Comparison of ENCODE assay signal across 16 cellular contexts in genomic region chr16:89623511-89624232, GRCh38. TPM values are rescaled to one million over a fixed set of nuclear protein-coding genes. Genes with fewer than 3 reads are reported as not detected.
DNase-seq lines count a peak whose midpoint lies in the region; ATAC-seq, FAIRE-seq and TF ChIP-seq lines count a peak whose summit lies in the region.
"Had no signal": no experiment of that assay in that cellular context is flagged by ENCODE, and none has a peak within 500 bp of the region (broad histone marks: within the 10 kb centered on the region; RNA-seq: fewer than 3 reads in every experiment).

No MANE protein-coding gene starts in this region.

- peak overlapping the region; percentile 72 for H2AFZ ChIP-seq in astrocyte (ENCODE audit: low read depth, low read length)

- H3K9ac ChIP-seq in astrocyte (ENCODE audit: low read length), result no peak overlapping the region

- peaks cover 7% of the 10 kb centered on the region for H3K4me1 Mint-ChIP-seq in astrocyte (ENCODE audit: low read depth, unreplicated experiment)
- peaks cover 0 to 6% (median 2%) of the 10 kb centered on the region in 4 donors for H3K4me1 Mint-ChIP-seq in naive thymus-derived CD8-positive, alpha-beta T cell
- H3K4me1 Mint-ChIP-seq: central memory CD8-positive, alpha-beta T cell; IgD-negative memory B cell had no signal

- intact Hi-C loops in left ventricle myocardium inferior (cut with micrococcal nuclease), result no loop called here

- H3K4me3 ChIP-seq in astrocyte (ENCODE audit: insufficient read depth, low read depth, low read length) (no peak overlapping the region), left ventricle myocardium inferior (no peak overlapping the region)
- H3K4me3 ChIP-seq: sigmoid colon had no signal

- H3K36me3 ChIP-seq in astrocyte (ENCODE audit: insufficient read depth, low read length), result no peaks in the 10 kb centered on the region
- H3K36me3 ChIP-seq in left ventricle myocardium inferior, result no peaks in the 10 kb centered on the region
- H3K36me3 ChIP-seq: sigmoid colon had no signal

- H3K9me3 Mint-ChIP-seq in astrocyte (ENCODE audit: unreplicated experiment), result no peaks in the 10 kb centered on the region
- no peaks in the 10 kb centered on the region for H3K9me3 Mint-ChIP-seq in naive thymus-derived CD8-positive, alpha-beta T cell
- H3K9me3 Mint-ChIP-seq: central memory CD8-positive, alpha-beta T cell; IgD-negative memory B cell had no signal

- peak overlapping the region; percentile 10 for H3K27ac Mint-ChIP-seq in astrocyte (ENCODE audit: unreplicated experiment)
- no peak overlapping the region for H3K27ac Mint-ChIP-seq in naive thymus-derived CD8-positive, alpha-beta T cell
- H3K27ac Mint-ChIP-seq: IgD-negative memory B cell had no signal

- H3K4me1 ChIP-seq in astrocyte (ENCODE audit: insufficient read depth, low read length) (peaks cover 6% of the 10 kb centered on the region), left ventricle myocardium inferior (peaks cover 7% of the 10 kb centered on the region)

- H3K36me3 Mint-ChIP-seq in astrocyte (ENCODE audit: low read depth, unreplicated experiment), result no peaks in the 10 kb centered on the region
- H3K36me3 Mint-ChIP-seq in naive thymus-derived CD8-positive, alpha-beta T cell, result no peaks in the 10 kb centered on the region
- H3K36me3 Mint-ChIP-seq: IgD-negative memory B cell had no signal

- DNase-seq in GM03348 (ENCODE audit: low spot score) (peak; percentile 53), astrocyte (ENCODE audit: low read depth) (no peak), left ventricle myocardium inferior (no peak), retina (peak; percentile 58), NCI-H2227 (lab: John Stamatoyannopoulos, UW; ENCODE audit: unreplicated experiment) (no peak), kidney glomerular epithelial cell (lab: John Stamatoyannopoulos, UW) (no peak), A172 (ENCODE audit: low spot score) (no peak)
- DNase-seq in naive thymus-derived CD8-positive, alpha-beta T cell, result no peak
- DNase-seq: erythroblast, GDM1, NCI-H1436, NCI-H524 treated with DMSO at 0.1 percent for 48 hours, SIG-M5, sigmoid colon had no signal

- peak overlapping the region; percentile 50 for H3K4me2 ChIP-seq in astrocyte (ENCODE audit: low read length)

- peaks cover 25% of the 10 kb centered on the region for H3K27me3 Mint-ChIP-seq in astrocyte (ENCODE audit: low read depth, unreplicated experiment)
- H3K27me3 Mint-ChIP-seq in naive thymus-derived CD8-positive, alpha-beta T cell, result peaks cover 6 to 30% (median 16%) of the 10 kb centered on the region in 5 donors

- FAIRE-seq in astrocyte (lab: Jason Lieb, UNC), result no peak

- H3K9me3 ChIP-seq in astrocyte (ENCODE audit: insufficient read depth, low read depth, low read length) (no peaks in the 10 kb centered on the region), left ventricle myocardium inferior (replicated peaks) (no peaks in the 10 kb centered on the region)
- H3K9me3 ChIP-seq: sigmoid colon had no signal

- peaks cover 23% of the 10 kb centered on the region for H3K27me3 ChIP-seq in astrocyte (ENCODE audit: insufficient read depth, low read length)
- H3K27me3 ChIP-seq in left ventricle myocardium inferior (ENCODE audit: low read depth), result peaks cover 67% of the 10 kb centered on the region

- TF ChIP-seq CTCF in astrocyte (IDR thresholded peaks at IDR 0.05; ENCODE audit: insufficient read depth, low read depth, low read length) (no peak), left ventricle myocardium inferior (IDR thresholded peaks at IDR 0.05; ENCODE audit: borderline replicate concordance) (no peak)

- H3K4me3 Mint-ChIP-seq in astrocyte (ENCODE audit: unreplicated experiment), result no peak overlapping the region
- H3K4me3 Mint-ChIP-seq in naive thymus-derived CD8-positive, alpha-beta T cell, result no peak overlapping the region
- H3K4me3 Mint-ChIP-seq: central memory CD8-positive, alpha-beta T cell; IgD-negative memory B cell had no signal

- no peak for ATAC-seq in naive thymus-derived CD8-positive, alpha-beta T cell

- no peaks in the 10 kb centered on the region for H4K20me1 ChIP-seq in astrocyte (ENCODE audit: insufficient read depth, low read length)

- H3K27ac ChIP-seq in astrocyte (ENCODE audit: low read depth, low read length) (no peak overlapping the region), left ventricle myocardium inferior (replicated peaks) (peak overlapping the region; percentile 32)

- POLR2A ChIA-PET in naive thymus-derived CD8-positive, alpha-beta T cell (lab: Charles Lee), result no interaction called here

- no peaks in the 10 kb centered on the region for H3K79me2 ChIP-seq in astrocyte (ENCODE audit: insufficient read depth, low read length)

RNA-seq across cellular contexts. Expression of gene DPEP1, which starts 10.2 kb away (rescaled TPM):
- total RNA-seq in astrocyte, result 0.11 and 0.22 TPM in 2 replicates
- total RNA-seq in left ventricle myocardium inferior, result not detected
- not detected for total RNA-seq in naive thymus-derived CD8-positive, alpha-beta T cell
- polyA plus RNA-seq in naive thymus-derived CD8-positive, alpha-beta T cell, result not detected
- total RNA-seq in A172 (2014; rRNA removed; shearing (Covaris generic)), result 0.43 and 1.2 TPM in 2 replicates
- total RNA-seq: sigmoid colon had no signal
- polyA plus RNA-seq: IgD-negative memory B cell had no signal

RNA-seq across cellular contexts. Expression of gene CHMP1A, which starts 33.8 kb away (rescaled TPM):
- total RNA-seq in astrocyte (84.2 and 85.7 TPM in 2 replicates), left ventricle myocardium inferior (37.3 TPM)
- total RNA-seq in naive thymus-derived CD8-positive, alpha-beta T cell, result 10 to 100 TPM; 75.3 to 75.4 TPM
- 10 to 100 TPM; 48.9 to 58.3 (median 52.7) TPM for polyA plus RNA-seq in naive thymus-derived CD8-positive, alpha-beta T cell
- 83.6 and 105 TPM in 2 replicates for total RNA-seq in A172 (2014; rRNA removed; shearing (Covaris generic))

RNA-seq across cellular contexts. Expression of gene SPATA33, which starts 34.0 kb away (rescaled TPM):
- total RNA-seq in astrocyte (11.8 and 12.3 TPM in 2 replicates), left ventricle myocardium inferior (3.6 TPM)
- 1 to 10 TPM; 6.2 to 7.7 TPM for total RNA-seq in naive thymus-derived CD8-positive, alpha-beta T cell
- 1 to 10 TPM; 1.7 to 3.0 (median 2.3) TPM for polyA plus RNA-seq in naive thymus-derived CD8-positive, alpha-beta T cell
- total RNA-seq in A172 (2014; rRNA removed; shearing (Covaris generic)), result 8.5 and 12.4 TPM in 2 replicates

RNA-seq across cellular contexts. Expression of gene CPNE7, which starts 48.1 kb away (rescaled TPM):
- 6.7 and 7.5 TPM in 2 replicates for total RNA-seq in astrocyte
- total RNA-seq in left ventricle myocardium inferior, result not detected
- total RNA-seq in naive thymus-derived CD8-positive, alpha-beta T cell, result under 1 TPM in 1 of 2 experiments, not detected in 1; 0.23 TPM
- under 1 TPM in 1 of 3 donors, not detected in 2; 0.53 TPM for polyA plus RNA-seq in naive thymus-derived CD8-positive, alpha-beta T cell
- 4.7 and 18.5 TPM in 2 replicates for total RNA-seq in A172 (2014; rRNA removed; shearing (Covaris generic))
- polyA plus RNA-seq: IgD-negative memory B cell had no signal

Comparison
In these comparisons a context has a peak if more than half of its experiments do, and no peak if none do; other contexts are left out.
1. DNase-seq: peak in GM03348 (single experiment) and retina (single experiment); none in astrocyte (single experiment), left ventricle myocardium inferior (single experiment), NCI-H2227 (single experiment), kidney glomerular epithelial cell (single experiment), naive thymus-derived CD8-positive, alpha-beta T cell (0 of 10) and A172 (single experiment).